In genomic region chr9:114853071-114853865, GRCh38 we compare ENCODE assay signal across 1 cellular context.
TF ChIP-seq lines count a peak whose summit lies in the region.

No MANE protein-coding gene starts in this region.

TF ChIP-seq in K562, 482 proteins besides CTCF, POLR2A, EP300 and RAD21 (continued from another document):
- TF ChIP-seq CBFA2T2 (conservative IDR thresholded peaks at IDR 0.05) (no peak), ZFP91 (CRISPR knock-in tag; IDR thresholded peaks at IDR 0.05) (no peak), ZC3H11A (IDR thresholded peaks at IDR 0.05; ENCODE audit: low read depth, low read length) (no peak), NCOA4 (IDR thresholded peaks at IDR 0.05; ENCODE audit: partially characterized antibody) (no peak), ZNF23 (CRISPR knock-in tag; IDR thresholded peaks at IDR 0.05) (no peak), CREB1 (IDR thresholded peaks at IDR 0.05) (no peak), CREB1 (CRISPR knock-in tag; IDR thresholded peaks at IDR 0.05) (no peak), MAFK (IDR thresholded peaks at IDR 0.05; ENCODE audit: low read length) (no peak), PYGO2 (tag; IDR thresholded peaks at IDR 0.05) (no peak), ZNF512 (tag; IDR thresholded peaks at IDR 0.05) (no peak), ATF2 (CRISPR knock-in tag; IDR thresholded peaks at IDR 0.05) (no peak), RNF2 (IDR thresholded peaks at IDR 0.05) (no peak), ZNF699 (CRISPR knock-in tag; IDR thresholded peaks at IDR 0.05; ENCODE audit: insufficient replicate concordance) (no peak), SUPT5H (IDR thresholded peaks at IDR 0.05) (no peak)
